In genomic region chr1:6440198-6441126, GRCh38 we compare ENCODE assay signal across 9 cellular contexts. TPM values are rescaled to one million over a fixed set of nuclear protein-coding genes. Genes with fewer than 3 reads are reported as not detected.
A peak's percentile ranks its signal among the peaks of the same experiment; 100 is the strongest.
DNase-seq lines count a peak whose midpoint lies in the region; ATAC-seq and TF ChIP-seq lines count a peak whose summit lies in the region.
"Had no signal": no experiment of that assay in that cellular context is flagged by ENCODE, and none has a peak within 500 bp of the region (broad histone marks: within the 10 kb centered on the region; RNA-seq: fewer than 3 reads in every experiment).

No MANE protein-coding gene starts in this region.

- H3K27me3 Mint-ChIP-seq in Calu3 (ENCODE audit: unreplicated experiment) (peaks cover 32% of the 10 kb centered on the region), activated B cell treated with CpG ODN at 0.5 μM for 24 hours (peaks cover 38% of the 10 kb centered on the region), mesothelial cell of epicardium (ENCODE audit: low read depth) (peaks cover 43% of the 10 kb centered on the region)

- ATAC-seq in activated B cell treated with CpG ODN at 0.5 μM for 24 hours (ENCODE audit: low read depth) (peak; percentile 81), HG02884 (IDR thresholded peaks at IDR 0.05; ENCODE audit: unreplicated experiment) (no peak)

- no peaks in the 10 kb centered on the region for H3K27me3 ChIP-seq in mammary epithelial cell (ENCODE audit: insufficient read depth, low read length)
- peaks cover 25% of the 10 kb centered on the region for H3K27me3 ChIP-seq in thymus (ENCODE audit: control insufficient read depth, insufficient read depth)
- peaks cover 10 to 71% (median 48%) of the 10 kb centered on the region in 3 donors for H3K27me3 ChIP-seq in sigmoid colon

- H3K9ac ChIP-seq in mammary epithelial cell (ENCODE audit: insufficient read depth, low read length), result no peak overlapping the region

- H3K27ac Mint-ChIP-seq in Calu3 (ENCODE audit: unreplicated experiment) (no peak overlapping the region), activated B cell treated with CpG ODN at 0.5 μM for 24 hours (no peak overlapping the region), mesothelial cell of epicardium (no peak overlapping the region)

- H3K27ac ChIP-seq in mammary epithelial cell (ENCODE audit: insufficient read depth, low read depth, low read length) (no peak overlapping the region), thymus (ENCODE audit: low read depth) (no peak overlapping the region), sigmoid colon (no peak overlapping the region)

- no peak for TF ChIP-seq EP300 in sigmoid colon (IDR thresholded peaks at IDR 0.05)

- no peaks in the 10 kb centered on the region for H3K79me2 ChIP-seq in mammary epithelial cell (ENCODE audit: insufficient read depth, low read length)

- H3K4me1 Mint-ChIP-seq in Calu3 (ENCODE audit: low read depth, unreplicated experiment), result no peaks in the 10 kb centered on the region
- H3K4me1 Mint-ChIP-seq in activated B cell treated with CpG ODN at 0.5 μM for 24 hours, result peaks cover 7% of the 10 kb centered on the region
- no peaks in the 10 kb centered on the region for H3K4me1 Mint-ChIP-seq in mesothelial cell of epicardium

- in situ Hi-C loops in mammary epithelial cell (cut with MboI; ENCODE audit: low sequenced_read_pairs in 2 of 2), result no loop called here

- H3K36me3 Mint-ChIP-seq in Calu3 (ENCODE audit: insufficient read depth, unreplicated experiment), result no peaks in the 10 kb centered on the region
- no peaks in the 10 kb centered on the region for H3K36me3 Mint-ChIP-seq in activated B cell treated with CpG ODN at 0.5 μM for 24 hours (ENCODE audit: low read depth)
- H3K36me3 Mint-ChIP-seq in mesothelial cell of epicardium, result no peaks in the 10 kb centered on the region
- H3K36me3 Mint-ChIP-seq: IgD-negative memory B cell had no signal

- H3K4me1 ChIP-seq in mammary epithelial cell (ENCODE audit: insufficient read depth, low read length) (peaks cover 4% of the 10 kb centered on the region), thymus (ENCODE audit: control insufficient read depth, insufficient read depth, low read length) (no peaks in the 10 kb centered on the region), sigmoid colon (peaks cover 0 to 9% (median 8%) of the 10 kb centered on the region in 4 donors)

- no peak overlapping the region for H2AFZ ChIP-seq in mammary epithelial cell (ENCODE audit: low read depth, low read length)

- H3K4me3 Mint-ChIP-seq in Calu3 (ENCODE audit: low read depth, unreplicated experiment) (no peak overlapping the region), activated B cell treated with CpG ODN at 0.5 μM for 24 hours (peak overlapping the region; percentile 35), mesothelial cell of epicardium (peak overlapping the region; percentile 24)

- POLR2A ChIA-PET in activated B cell treated with CpG ODN at 0.5 μM for 24 hours (lab: Charles Lee), result no interaction called here

- no peaks in the 10 kb centered on the region for H3K9me3 Mint-ChIP-seq in Calu3 (ENCODE audit: low read depth, unreplicated experiment)
- no peaks in the 10 kb centered on the region for H3K9me3 Mint-ChIP-seq in activated B cell treated with CpG ODN at 0.5 μM for 24 hours
- no peaks in the 10 kb centered on the region for H3K9me3 Mint-ChIP-seq in mesothelial cell of epicardium

- CTCF ChIA-PET in Calu3 (lab: Charles Lee), result interaction anchor here (0.6 to 1.2 kb wide), 7 partner anchors 10 to 194 kb away, joined by 3 to 5 read pairs (median 3); no protein-coding TSS in a partner anchor
- CTCF ChIA-PET in activated B cell treated with CpG ODN at 0.5 μM for 24 hours (lab: Charles Lee), result interaction anchor here (1.0 to 2.2 kb wide), 7 partner anchors 17 to 193 kb away, joined by 3 to 9 read pairs (median 4); no protein-coding TSS in a partner anchor
- CTCF ChIA-PET in mammary epithelial cell (lab: Charles Lee; ENCODE audit: low non-redundant PET), result interaction anchor here (0.5 to 1.1 kb wide), 8 partner anchors 26 to 387 kb away, joined by 3 to 22 read pairs (median 6); no protein-coding TSS in a partner anchor

- H4K20me1 ChIP-seq in mammary epithelial cell (ENCODE audit: insufficient read depth, low read length), result no peaks in the 10 kb centered on the region

- H3K36me3 ChIP-seq in mammary epithelial cell (ENCODE audit: insufficient read depth, low read length) (no peaks in the 10 kb centered on the region), thymus (ENCODE audit: control insufficient read depth, insufficient read depth) (no peaks in the 10 kb centered on the region), sigmoid colon (no peaks in the 10 kb centered on the region)

- dilution Hi-C loops in mammary epithelial cell (cut with HindIII; ENCODE audit: low sequenced_read_pairs), result no loop called here

- peak overlapping the region in 1 of 3 experiments; percentile 33 for H3K4me3 ChIP-seq in mammary epithelial cell (replicated peaks in 1 of 3; ENCODE audit: insufficient read depth in 1 of 3, low read depth in 2 of 3, low read length in 3 of 3)
- H3K4me3 ChIP-seq in thymus (ENCODE audit: low read length), result peak overlapping the region; percentile 32
- H3K4me3 ChIP-seq in sigmoid colon, result peak overlapping the region in 1 of 4 donors; percentile 23

- peak overlapping the region; percentile 66 for H3K4me2 ChIP-seq in mammary epithelial cell (ENCODE audit: insufficient read depth, low read depth, low read length)

- DNase-seq in Calu3, result peak; percentile 75
- DNase-seq in HuH-7 (ENCODE audit: low spot score), result peak; percentile 71
- peak; percentile 47 for DNase-seq in activated B cell treated with CpG ODN at 0.5 μM for 24 hours
- peak; percentile 73 for DNase-seq in mammary epithelial cell
- DNase-seq in mesothelial cell of epicardium (ENCODE audit: low spot score in 2 of 2, unreplicated experiment in 2 of 2), result no peak
- no peak for DNase-seq in sigmoid colon

- WGBS in mammary epithelial cell (ENCODE audit: low coverage, missing lambda C conversion rate), result 46% methylated on average over 21 of the region's 101 CpGs
- 7% methylated on average over 101 of the region's 101 CpGs for WGBS in thymus
- WGBS in sigmoid colon, 2 donors, result 7 to 18% methylated on average over 99 to 100 of the region's 101 CpGs

- BruUV-seq in Calu3 (replicated peaks; lab: Mats Ljungman, UMichigan) (no TSS peak), mammary epithelial cell (replicated peaks; lab: Mats Ljungman, UMichigan) (no TSS peak)

- TF ChIP-seq CTCF in Calu3 (IDR thresholded peaks at IDR 0.05; ENCODE audit: unreplicated experiment), result peak; percentile 29
- TF ChIP-seq CTCF in activated B cell treated with CpG ODN at 0.5 μM for 24 hours (IDR thresholded peaks at IDR 0.05), result no peak
- no peak for TF ChIP-seq CTCF in mammary epithelial cell (conservative IDR thresholded peaks at IDR 0.05 in 1 of 2, IDR thresholded peaks at IDR 0.05 in 1 of 2; ENCODE audit: extremely low read depth in 1 of 2, insufficient read depth in 1 of 2, low read depth in 1 of 2, low read length in 2 of 2)
- peak; percentile 24 for TF ChIP-seq CTCF in mesothelial cell of epicardium (IDR thresholded peaks at IDR 0.05; ENCODE audit: unreplicated experiment)
- TF ChIP-seq CTCF in sigmoid colon (IDR thresholded peaks at IDR 0.05), result peak in 1 of 4 experiments; percentile 22

- intact Hi-C loops in Calu3 (cut with micrococcal nuclease; ENCODE audit: unreplicated experiment) (no loop called here), activated B cell treated with CpG ODN at 0.5 μM for 24 hours (cut with micrococcal nuclease) (no loop called here), mammary epithelial cell (cut with micrococcal nuclease) (no loop called here), sigmoid colon (cut with DNase I) (no loop called here)

- no peaks in the 10 kb centered on the region for H3K9me3 ChIP-seq in mammary epithelial cell (replicated peaks; ENCODE audit: insufficient read depth, low read length)
- no peaks in the 10 kb centered on the region for H3K9me3 ChIP-seq in thymus (ENCODE audit: control insufficient read depth)
- H3K9me3 ChIP-seq in sigmoid colon, result no peaks in the 10 kb centered on the region

- no peak for TF ChIP-seq POLR2A in sigmoid colon (IDR thresholded peaks at IDR 0.05)

RNA-seq across cellular contexts. Expression of gene ESPN, which starts 15.9 kb away (rescaled TPM):
- total RNA-seq in Calu3 (2022) (2.2 and 3.4 TPM in 2 replicates), activated B cell treated with CpG ODN at 0.5 μM for 24 hours (0.18 TPM in 1 of 2 replicates, not detected in the other), mammary epithelial cell (1 to 10 TPM; 2.4 to 2.5 TPM), mesothelial cell of epicardium (1.2 to 1.6 TPM (median 1.4 TPM) in 3 replicates), sigmoid colon (1 to 10 TPM in 1 of 4 donors, under 1 TPM in 1, not detected in 2; 0.55 to 1.3 TPM)
- polyA plus RNA-seq in mammary epithelial cell (0.27 TPM), thymus (11.8 TPM), sigmoid colon (100 to 1,000 TPM in 2 of 3 donors, 10 to 100 TPM in 1; 86.5 to 202 (median 117) TPM)
- polyA minus RNA-seq in mammary epithelial cell, result not detected
- polyA plus RNA-seq: IgD-negative memory B cell had no signal

RNA-seq across cellular contexts. Expression of gene HES2, which starts 20.7 kb away (rescaled TPM):
- total RNA-seq in Calu3 (2022), result not detected in 2 replicates
- not detected in 2 replicates for total RNA-seq in activated B cell treated with CpG ODN at 0.5 μM for 24 hours
- 10 to 100 TPM; 54.3 to 70.8 TPM for total RNA-seq in mammary epithelial cell
- 29.0 TPM for polyA plus RNA-seq in mammary epithelial cell
- 21.4 TPM for polyA minus RNA-seq in mammary epithelial cell
- 0.90 to 1.1 TPM (median 0.98 TPM) in 3 replicates for total RNA-seq in mesothelial cell of epicardium
- 2.2 TPM for polyA plus RNA-seq in thymus
- total RNA-seq in sigmoid colon, result not detected
- 10 to 100 TPM; 10.7 to 27.0 (median 19.9) TPM for polyA plus RNA-seq in sigmoid colon
- polyA plus RNA-seq: IgD-negative memory B cell had no signal

RNA-seq across cellular contexts. Expression of gene TNFRSF25, which starts 25.5 kb away (rescaled TPM):
- total RNA-seq in Calu3 (2022) (6.4 and 10.1 TPM in 2 replicates), activated B cell treated with CpG ODN at 0.5 μM for 24 hours (2.5 and 2.8 TPM in 2 replicates), mammary epithelial cell (10 to 100 TPM in 1 of 2 donors, 1 to 10 TPM in 1; 6.7 to 60.9 TPM), mesothelial cell of epicardium (38.9 to 41.6 TPM (median 39.4 TPM) in 3 replicates), sigmoid colon (10 to 100 TPM in 1 of 4 donors, 1 to 10 TPM in 3; 2.5 to 11.6 (median 5.5) TPM)
- polyA plus RNA-seq in mammary epithelial cell (21.0 TPM), thymus (51.6 TPM), sigmoid colon (10 to 100 TPM in 1 of 3 donors, 1 to 10 TPM in 2; 3.5 to 65.9 (median 7.8) TPM)
- polyA minus RNA-seq in mammary epithelial cell, result 5.8 TPM

RNA-seq across cellular contexts. Expression of gene ACOT7, which starts 46.9 kb away (rescaled TPM):
- total RNA-seq in Calu3 (2022), result 32.1 and 36.2 TPM in 2 replicates
- 12.3 and 12.7 TPM in 2 replicates for total RNA-seq in activated B cell treated with CpG ODN at 0.5 μM for 24 hours
- 100 to 1,000 TPM in 1 of 2 donors, 10 to 100 TPM in 1; 67.2 to 193 TPM for total RNA-seq in mammary epithelial cell
- 365 TPM for polyA plus RNA-seq in mammary epithelial cell
- polyA minus RNA-seq in mammary epithelial cell, result 208 TPM
- 17.4 to 21.3 TPM (median 20.3 TPM) in 3 replicates for total RNA-seq in mesothelial cell of epicardium
- 14.2 TPM for polyA plus RNA-seq in thymus
- total RNA-seq in sigmoid colon, result 10 to 100 TPM; 17.9 to 26.5 (median 22.2) TPM
- polyA plus RNA-seq in sigmoid colon, result 10 to 100 TPM; 54.7 to 81.0 (median 78.8) TPM

RNA-seq across cellular contexts. Expression of gene PLEKHG5, which starts 51.0 kb away (rescaled TPM):
- total RNA-seq in Calu3 (2022), result 5.1 and 7.8 TPM in 2 replicates
- total RNA-seq in activated B cell treated with CpG ODN at 0.5 μM for 24 hours, result 0.22 and 0.27 TPM in 2 replicates
- 10 to 100 TPM; 19.0 to 88.8 TPM for total RNA-seq in mammary epithelial cell
- 25.3 TPM for polyA plus RNA-seq in mammary epithelial cell
- polyA minus RNA-seq in mammary epithelial cell, result 20.3 TPM
- 49.3 to 51.2 TPM (median 50.7 TPM) in 3 replicates for total RNA-seq in mesothelial cell of epicardium
- polyA plus RNA-seq in thymus, result 4.6 TPM
- total RNA-seq in sigmoid colon, result 1 to 10 TPM; 2.5 to 7.5 (median 5.2) TPM
- 10 to 100 TPM in 1 of 3 donors, 1 to 10 TPM in 2; 4.2 to 18.8 (median 5.4) TPM for polyA plus RNA-seq in sigmoid colon
- polyA plus RNA-seq: IgD-negative memory B cell had no signal

Comparison
In these comparisons a context has a peak if more than half of its experiments do, and no peak if none do; other contexts are left out.
1. DNase-seq: peak in Calu3 (single experiment), HuH-7 (single experiment), activated B cell treated with CpG ODN at 0.5 μM for 24 hours (single experiment) and mammary epithelial cell (single experiment); none in mesothelial cell of epicardium (0 of 2) and sigmoid colon (single experiment).
2. CTCF ChIP-seq: peak in Calu3 (single experiment) and mesothelial cell of epicardium (single experiment); none in activated B cell treated with CpG ODN at 0.5 μM for 24 hours (single experiment) and mammary epithelial cell (0 of 2).
3. RNA of gene HES2, which starts 20.7 kb away (total RNA-seq): 54.3 to 70.8 TPM in mammary epithelial cell; 0.90 to 1.1 TPM in mesothelial cell of epicardium, not detected in Calu3, not detected in activated B cell treated with CpG ODN at 0.5 μM for 24 hours and not detected in sigmoid colon; every median in the first group is over 10 times any median in the second.